ENCODE assay signal across 8 cellular contexts in the genomic region with DNA sequence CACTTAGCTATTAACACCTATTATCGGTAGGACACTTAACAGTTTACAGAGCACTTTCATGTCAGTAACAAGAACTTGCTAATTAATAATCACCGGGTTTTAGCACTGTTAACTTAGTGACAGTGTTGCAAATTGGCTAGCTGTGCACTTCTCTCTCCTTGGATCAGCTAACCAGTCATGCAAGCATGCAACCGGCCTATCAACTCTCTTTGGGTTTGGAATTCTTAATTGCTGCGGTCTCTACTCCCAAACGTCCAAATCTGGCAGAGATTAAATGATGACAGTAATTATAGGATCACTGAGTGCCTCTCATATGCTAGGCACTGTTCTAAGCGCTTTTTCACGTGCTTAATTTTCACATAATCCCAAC. TPM values are rescaled to one million over a fixed set of nuclear protein-coding genes. Genes with fewer than 3 reads are reported as not detected.
A peak's percentile ranks its signal among the peaks of the same experiment; 100 is the strongest.
DNase-seq lines count a peak whose midpoint lies in the region; ATAC-seq and TF ChIP-seq lines count a peak whose summit lies in the region.

No MANE protein-coding gene starts in this region.

- no peak overlapping the region for H3K4ac ChIP-seq in mesenchymal stem cell (ENCODE audit: low read depth in 1 of 2, low read length in 2 of 2)

- H3K9me3 ChIP-seq in AG04450 (ENCODE audit: control insufficient read depth, insufficient read depth, low read length) (no peaks in the 10 kb centered on the region; the same call in 1 of the 2 replicates), HEK293 (ENCODE audit: control insufficient read depth, insufficient read depth, low read depth, low read length) (no peaks in the 10 kb centered on the region), mesenchymal stem cell (ENCODE audit: control insufficient read depth, low read length) (no peaks in the 10 kb centered on the region)

- H2BK15ac ChIP-seq in mesenchymal stem cell (ENCODE audit: low read depth, poor library complexity, severe bottlenecking), result no peak overlapping the region

- no peak overlapping the region for H2BK120ac ChIP-seq in mesenchymal stem cell (ENCODE audit: low read depth, low read length)

- H3K36me3 ChIP-seq in HEK293 (ENCODE audit: control insufficient read depth in 2 of 2, insufficient read depth in 1 of 2, low read length in 2 of 2) (peaks cover 0 to under 1% of the 10 kb centered on the region in 2 experiments; a peak in 1 of 3 replicates), mesenchymal stem cell (ENCODE audit: control insufficient read depth in 1 of 2, insufficient read depth in 2 of 2, low read depth in 1 of 2, low read length in 2 of 2) (peaks cover 0 to 9% of the 10 kb centered on the region in 2 experiments)

- H4K8ac ChIP-seq in mesenchymal stem cell (ENCODE audit: low read length), result no peak overlapping the region

- ATAC-seq in HG03097 (IDR thresholded peaks at IDR 0.05; ENCODE audit: low FRiP score, unreplicated experiment), result no peak

- no peak overlapping the region for H2BK12ac ChIP-seq in mesenchymal stem cell (ENCODE audit: low read length in 2 of 2)

- H3K27ac ChIP-seq in AG04450 (ENCODE audit: low read depth, low read length) (no peak overlapping the region), HEK293 (ENCODE audit: extremely low read depth, low read depth, low read length) (no peak overlapping the region), mesenchymal stem cell (ENCODE audit: low read length, poor library complexity, severe bottlenecking) (peak overlapping the region; percentile 25)

- H2AK5ac ChIP-seq in mesenchymal stem cell (ENCODE audit: low read length, severe bottlenecking), result no peak overlapping the region

- H3K4me2 ChIP-seq in mesenchymal stem cell (ENCODE audit: low read length, poor library complexity, severe bottlenecking), result peak overlapping the region; percentile 96

- peak overlapping the region; percentile 82 for H3K4me3 ChIP-seq in AG04450 (ENCODE audit: low read depth, low read length)
- peak overlapping the region; percentile 77 for H3K4me3 ChIP-seq in HEK293 (ENCODE audit: low read depth, low read length)
- H3K4me3 ChIP-seq in astrocyte of the spinal cord (ENCODE audit: low read depth, low read length), result peak overlapping the region; percentile 72
- peak overlapping the region in 1 of 2 experiments; percentile 93 for H3K4me3 ChIP-seq in mesenchymal stem cell (ENCODE audit: insufficient read depth in 1 of 2, low read depth in 1 of 2, low read length in 2 of 2)

- H3K27me3 ChIP-seq in AG04450 (ENCODE audit: control insufficient read depth, insufficient read depth, low read length) (no peaks in the 10 kb centered on the region), mesenchymal stem cell (ENCODE audit: control insufficient read depth in 1 of 2, insufficient read depth in 1 of 2, low read length in 2 of 2) (no peaks in the 10 kb centered on the region)

- no peak overlapping the region for H2BK5ac ChIP-seq in mesenchymal stem cell (ENCODE audit: low read depth, low read length, poor library complexity, severe bottlenecking)

- WGBS in mesenchymal stem cell, result 20% methylated on average over 7 of the region's 7 CpGs

- in situ Hi-C loops in astrocyte of the spinal cord (cut with HindIII; ENCODE audit: low sequenced_read_pairs), result no loop called here

- POLR2A ChIA-PET in AG04450 (lab: Yijun Ruan, JAX), result interaction anchor here (0.6 kb wide), 1 partner anchor 169 kb away, joined by 12 read pairs; no protein-coding TSS in a partner anchor
- POLR2A ChIA-PET in HEK293 (lab: Yijun Ruan, JAX), result interaction anchor here (1.1 kb wide), 2 partner anchors 23 to 28 kb away, joined by 4 to 6 read pairs; no protein-coding TSS in a partner anchor

- H3K9ac ChIP-seq in mesenchymal stem cell (ENCODE audit: low read length), result peak overlapping the region; percentile 89

- no peak overlapping the region for H2AFZ ChIP-seq in mesenchymal stem cell (ENCODE audit: low read depth, low read length)

- TF ChIP-seq CTCF in AG04450 (IDR thresholded peaks at IDR 0.05; ENCODE audit: low read depth, low read length), result no peak
- no peak for TF ChIP-seq CTCF in HEK293 (tag by site-specific recombination; IDR thresholded peaks at IDR 0.05)
- no peak for TF ChIP-seq CTCF in astrocyte of the spinal cord (IDR thresholded peaks at IDR 0.05; ENCODE audit: low read depth, low read length)

- H3K18ac ChIP-seq in mesenchymal stem cell (ENCODE audit: low read depth in 1 of 2, low read length in 2 of 2), result no peak overlapping the region

- H3K4me1 ChIP-seq in HEK293 (ENCODE audit: control insufficient read depth, insufficient read depth, low read length), result no peaks in the 10 kb centered on the region
- peaks cover 25% of the 10 kb centered on the region for H3K4me1 ChIP-seq in mesenchymal stem cell (ENCODE audit: control insufficient read depth, insufficient read depth, low read depth, low read length)

- H4K91ac ChIP-seq in mesenchymal stem cell (ENCODE audit: low read length), result no peak overlapping the region

- CTCF ChIA-PET in AG04450 (lab: Charles Lee), result no interaction called here
- CTCF ChIA-PET in HEK293 (lab: Yijun Ruan, JAX), result interaction anchor here (0.6 to 2.1 kb wide), 3 partner anchors 25 to 1732 kb away, joined by 3 to 10 read pairs (median 6); no protein-coding TSS in a partner anchor

- H3K79me1 ChIP-seq in mesenchymal stem cell (replicated peaks; ENCODE audit: low read length, poor library complexity, severe bottlenecking), result peaks cover 6% of the 10 kb centered on the region

- H3K14ac ChIP-seq in mesenchymal stem cell (ENCODE audit: low read length in 2 of 2), result no peak overlapping the region

- H3K23ac ChIP-seq in mesenchymal stem cell (ENCODE audit: low read length in 2 of 2), result no peak overlapping the region

- no peak for DNase-seq in AG04450 (ENCODE audit: low read depth, low spot score)
- DNase-seq in astrocyte of the spinal cord (ENCODE audit: low read depth, low spot score), result no peak
- peak; percentile 27 for DNase-seq in mesenchymal stem cell
- DNase-seq in iPS-NIHi11 (ENCODE audit: low spot score), result no peak
- DNase-seq in NCI-H510A (lab: John Stamatoyannopoulos, UW), result no peak
- DNase-seq in SHP77 (lab: John Stamatoyannopoulos, UW), result no peak

TF ChIP-seq in HEK293, 187 proteins besides CTCF, POLR2A, EP300 and RAD21:
- peak; percentile 73; the same call in 1 of the 2 replicates for TF ChIP-seq SP7 (tag by site-specific recombination; IDR thresholded peaks at IDR 0.05)
- TF ChIP-seq ZSCAN16 (tag by site-specific recombination; IDR thresholded peaks at IDR 0.05), result 0 out of 2 replicates have a peak, but pooled peaks have one; percentile 31
- peak; percentile 75 for TF ChIP-seq ZBTB44 (tag by site-specific recombination; IDR thresholded peaks at IDR 0.05)
- TF ChIP-seq WT1 (tag by site-specific recombination; IDR thresholded peaks at IDR 0.05), result peak; percentile 54
- TF ChIP-seq ZIC2 (tag by site-specific recombination; IDR thresholded peaks at IDR 0.05), result no peak

RNA-seq across cellular contexts. Expression of gene EPS15L1, which starts 1.2 kb away (rescaled TPM):
- 14.4 and 14.7 TPM in 2 replicates for polyA plus RNA-seq in AG04450 (2011; rRNA removed)
- 24.5 and 30.5 TPM in 2 replicates for polyA minus RNA-seq in AG04450 (2011; rRNA and poly(A)+ RNA removed)
- polyA plus RNA-seq in mesenchymal stem cell (2013, experiment 1 of 2), result 23.1 TPM
- polyA plus RNA-seq in mesenchymal stem cell (2013, experiment 2 of 2), result 24.0 TPM

RNA-seq across cellular contexts. Expression of gene CALR3, which starts 25.4 kb away (rescaled TPM):
- polyA plus RNA-seq in AG04450 (2011; rRNA removed), result not detected in 2 replicates
- polyA minus RNA-seq in AG04450 (2011; rRNA and poly(A)+ RNA removed), result not detected in 2 replicates
- polyA plus RNA-seq in mesenchymal stem cell (2013, experiment 1 of 2), result 0.08 TPM
- 0.04 TPM for polyA plus RNA-seq in mesenchymal stem cell (2013, experiment 2 of 2)

RNA-seq across cellular contexts. Expression of gene C19orf44, which starts 25.7 kb away (rescaled TPM):
- polyA plus RNA-seq in AG04450 (2011; rRNA removed), result 1.8 and 2.3 TPM in 2 replicates
- polyA minus RNA-seq in AG04450 (2011; rRNA and poly(A)+ RNA removed), result 2.2 and 3.4 TPM in 2 replicates
- polyA plus RNA-seq in mesenchymal stem cell (2013, experiment 1 of 2), result 3.3 TPM
- 3.0 TPM for polyA plus RNA-seq in mesenchymal stem cell (2013, experiment 2 of 2)
